15 cellular contexts compared by ENCODE assay signal in the genomic region with DNA sequence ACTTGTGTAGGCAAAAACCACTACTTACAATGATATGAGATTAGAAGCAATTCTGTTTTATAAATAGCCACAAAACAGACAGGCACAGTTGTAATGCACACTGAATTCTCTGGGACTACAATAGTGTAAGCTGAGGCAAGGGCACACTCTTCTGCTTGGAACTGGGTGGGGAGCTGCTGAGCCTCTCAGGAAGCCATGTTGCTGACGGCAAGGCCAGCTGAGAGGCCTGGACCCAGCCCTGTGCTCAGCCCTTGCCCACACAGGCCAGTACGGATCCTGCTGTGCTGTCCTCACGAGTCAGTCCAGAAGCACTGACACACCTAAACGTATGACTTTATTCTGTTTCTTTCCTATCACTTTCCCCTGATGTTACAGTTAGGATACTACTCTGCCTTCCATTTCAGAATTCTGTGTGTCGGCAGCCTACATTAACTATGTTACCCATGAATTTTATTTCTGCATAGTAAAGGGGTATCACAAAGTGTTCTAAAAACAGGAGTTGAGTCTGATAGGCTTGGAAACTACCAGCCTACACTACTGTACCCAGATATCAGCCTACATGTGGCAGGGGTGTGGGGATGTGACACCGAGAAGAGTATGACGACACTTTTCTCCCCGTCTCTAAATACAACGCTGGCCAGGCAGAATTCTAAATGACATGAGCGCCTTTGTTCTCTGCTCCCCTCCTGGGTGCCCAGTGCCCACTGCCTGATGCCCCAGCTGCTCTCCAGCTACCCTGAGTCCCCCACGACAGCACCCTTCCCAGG.
"Had no signal": no experiment of that assay in that cellular context is flagged by ENCODE, and none has a peak within 500 bp of the region (broad histone marks: within the 10 kb centered on the region; RNA-seq: fewer than 3 reads in every experiment).

No MANE protein-coding gene starts in this region.

- H3K4me3 Mint-ChIP-seq: activated B cell treated with CpG ODN at 0.5 μM for 24 hours; activated CD4-positive, alpha-beta T cell treated with anti-CD3 and anti-CD28 coated beads, Interleukin-2, amount 10 ng/mL, durations not matched to agents 24 days and 14 days; central memory CD8-positive, alpha-beta T cell; effector memory CD8-positive, alpha-beta T cell; stimulated activated naive CD8-positive, alpha-beta T cell treated with anti-CD3 and anti-CD28 coated beads, Interleukin-15, amount 100 ng/mL, for 72 hours had no signal

- H3K27me3 Mint-ChIP-seq: activated B cell treated with CpG ODN at 0.5 μM for 24 hours; activated CD4-positive, alpha-beta T cell treated with anti-CD3 and anti-CD28 coated beads, Interleukin-2, amount 10 ng/mL, durations not matched to agents 24 days and 14 days; central memory CD8-positive, alpha-beta T cell; effector memory CD8-positive, alpha-beta T cell; stimulated activated naive CD8-positive, alpha-beta T cell treated with anti-CD3 and anti-CD28 coated beads, Interleukin-15, amount 100 ng/mL, for 72 hours had no signal

- ATAC-seq: activated naive CD4-positive, alpha-beta T cell treated with anti-CD3 and anti-CD28 coated beads, Interleukin-2, amount 50 U/mL, for 72 hours; body of pancreas; effector memory CD8-positive, alpha-beta T cell; sciatic nerve; stimulated activated naive CD8-positive, alpha-beta T cell treated with anti-CD3 and anti-CD28 coated beads, Interleukin-15, amount 100 ng/mL, for 72 hours had no signal

- H3K4me3 ChIP-seq: body of pancreas, testis had no signal

- H3K4me1 Mint-ChIP-seq: stimulated activated naive CD8-positive, alpha-beta T cell treated with anti-CD3 and anti-CD28 coated beads, Interleukin-15, amount 100 ng/mL, for 72 hours had no signal

- H3K27ac ChIP-seq: body of pancreas, neutrophil, testis had no signal

- H3K27me3 ChIP-seq: body of pancreas, neutrophil, testis had no signal

- H3K9me3 Mint-ChIP-seq: activated B cell treated with CpG ODN at 0.5 μM for 24 hours; activated CD4-positive, alpha-beta T cell treated with anti-CD3 and anti-CD28 coated beads, Interleukin-2, amount 10 ng/mL, durations not matched to agents 24 days and 14 days; activated naive CD4-positive, alpha-beta T cell treated with anti-CD3 and anti-CD28 coated beads, Interleukin-2, amount 50 U/mL, for 72 hours; activated T-helper 2 cell treated with anti-CD3 and anti-CD28 coated beads, Interferon-gamma antibody, Interleukin-2, Interleukin-4, amounts not matched to agents 10 μg/mL and 5 μg/mL and 100 μg/mL, durations not matched to agents 14 hours and 24 hours and 36 hours; central memory CD8-positive, alpha-beta T cell; effector memory CD8-positive, alpha-beta T cell; stimulated activated naive CD8-positive, alpha-beta T cell treated with anti-CD3 and anti-CD28 coated beads, Interleukin-15, amount 100 ng/mL, for 72 hours had no signal

- H3K9me3 ChIP-seq: body of pancreas, neutrophil, testis had no signal

- H3K4me1 ChIP-seq: body of pancreas, testis had no signal

- H3K27ac Mint-ChIP-seq: activated B cell treated with CpG ODN at 0.5 μM for 24 hours; activated CD4-positive, alpha-beta T cell treated with anti-CD3 and anti-CD28 coated beads, Interleukin-2, amount 10 ng/mL, durations not matched to agents 24 days and 14 days; activated naive CD4-positive, alpha-beta T cell treated with anti-CD3 and anti-CD28 coated beads, Interleukin-2, amount 50 U/mL, for 72 hours; activated T-helper 2 cell treated with anti-CD3 and anti-CD28 coated beads, Interferon-gamma antibody, Interleukin-2, Interleukin-4, amounts not matched to agents 10 μg/mL and 5 μg/mL and 100 μg/mL, durations not matched to agents 14 hours and 24 hours and 36 hours; effector memory CD8-positive, alpha-beta T cell had no signal

- DNase-seq: activated B cell treated with CpG ODN at 0.5 μM for 24 hours; activated CD4-positive, alpha-beta T cell treated with anti-CD3 and anti-CD28 coated beads, Interleukin-2, amount 10 ng/mL, durations not matched to agents 24 days and 14 days; amniotic stem cell; body of pancreas; effector memory CD8-positive, alpha-beta T cell; stimulated activated CD4-positive, alpha-beta T cell treated with anti-CD3 and anti-CD28 coated beads, Interleukin-12 subunit alpha, Interleukin-12 subunit beta, amount 100 ng/mL, for 4 hours; stimulated activated CD4-positive, alpha-beta T cell treated with anti-CD3 and anti-CD28 coated beads, Interleukin-4, amount 100 ng/mL, for 1 hour; stimulated activated CD8-positive, alpha-beta memory T cell treated with anti-CD3 and anti-CD28 coated beads, Interleukin-4, amount 100 ng/mL, for 48 hours; stimulated activated naive CD8-positive, alpha-beta T cell treated with anti-CD3 and anti-CD28 coated beads, Interleukin-15, amount 100 ng/mL, for 72 hours; testis had no signal
